ENCODE assay signal across 15 cellular contexts in genomic region chr9:36194326-36195000, GRCh38. TPM values are rescaled to one million over a fixed set of nuclear protein-coding genes. Genes with fewer than 3 reads are reported as not detected.
DNase-seq lines count a peak whose midpoint lies in the region; ATAC-seq, FAIRE-seq and TF ChIP-seq lines count a peak whose summit lies in the region.
"Had no signal": no experiment of that assay in that cellular context is flagged by ENCODE, and none has a peak within 500 bp of the region (broad histone marks: within the 10 kb centered on the region; RNA-seq: fewer than 3 reads in every experiment).

No MANE protein-coding gene starts in this region.

- H3K27me3 ChIP-seq in Caco-2 (replicated peaks; ENCODE audit: control insufficient read depth, insufficient read depth, low read length) = no peaks in the 10 kb centered on the region
- no peaks in the 10 kb centered on the region for H3K27me3 ChIP-seq in IMR-90 (ENCODE audit: control insufficient read depth, insufficient read depth, low read length)
- H3K27me3 ChIP-seq: esophagus squamous epithelium had no signal

- no peak overlapping the region for H3K56ac ChIP-seq in IMR-90 (ENCODE audit: extremely low read depth, insufficient read depth, low read length)

- DNase-seq in Caco-2 (no peak), IMR-90 (peak; percentile 25), GM19239 (ENCODE audit: insufficient read length, low spot score) (no peak)
- no peak for DNase-seq in central memory CD8-positive, alpha-beta T cell (ENCODE audit: low spot score in 2 of 2)
- no peak for DNase-seq in naive thymus-derived CD8-positive, alpha-beta T cell
- DNase-seq: amygdala, esophagus squamous epithelium, NCI-H1105 treated with DMSO at 0.1 percent for 48 hours, retina had no signal

- H3K36me3 Mint-ChIP-seq in Caco-2 (ENCODE audit: insufficient read depth, unreplicated experiment) = peaks cover 67% of the 10 kb centered on the region
- peaks cover 39% of the 10 kb centered on the region for H3K36me3 Mint-ChIP-seq in central memory CD8-positive, alpha-beta T cell (ENCODE audit: insufficient read depth)
- H3K36me3 Mint-ChIP-seq in naive thymus-derived CD8-positive, alpha-beta T cell = peaks cover 0 to 53% (median 5%) of the 10 kb centered on the region in 3 donors

- no peak overlapping the region for H3K14ac ChIP-seq in IMR-90 (replicated peaks; ENCODE audit: low read depth, low read length)

- POLR2A ChIA-PET in Caco-2 (lab: Charles Lee) = interaction anchor here (0.7 kb wide), 1 partner anchor 317 kb away, joined by 3 read pairs; no protein-coding TSS in a partner anchor
- POLR2A ChIA-PET in IMR-90 (lab: Charles Lee; ENCODE audit: unreplicated experiment) = no interaction called here
- POLR2A ChIA-PET in naive thymus-derived CD8-positive, alpha-beta T cell (lab: Charles Lee) = interaction anchor here (0.5 to 1.4 kb wide), 3 partner anchors 28 to 1180 kb away, joined by 3 read pairs; no protein-coding TSS in a partner anchor

- H2BK20ac ChIP-seq in IMR-90 (ENCODE audit: low read depth, low read length) = no peak overlapping the region

- 75% methylated on average over 2 of the region's 4 CpGs; no CpG with 5 or more reads in 1 of the 2 experiments for WGBS in IMR-90 (ENCODE audit: extremely low coverage in 2 of 2, insufficient read length in 1 of 2), 2 experiments

- H3K27ac Mint-ChIP-seq in Caco-2 (ENCODE audit: unreplicated experiment) = peak overlapping the region; percentile 73
- H3K27ac Mint-ChIP-seq in central memory CD8-positive, alpha-beta T cell (ENCODE audit: low read depth) = peak overlapping the region; percentile 58
- H3K27ac Mint-ChIP-seq in naive thymus-derived CD8-positive, alpha-beta T cell = peak overlapping the region in 9 of 10 donors; percentile 2 to 95 (median 53)

- in situ Hi-C loops in IMR-90 (cut with MboI; ENCODE audit: low sequenced_read_pairs) = no loop called here

- TF ChIP-seq CTCF in Caco-2 (IDR thresholded peaks at IDR 0.05; ENCODE audit: insufficient read depth in 1 of 2, low read depth in 1 of 2, low read length in 1 of 2, severe bottlenecking in 1 of 2, unreplicated experiment in 1 of 2) = no peak
- TF ChIP-seq CTCF in IMR-90 (conservative IDR thresholded peaks at IDR 0.05; ENCODE audit: low read depth, low read length) = no peak

- H3K23ac ChIP-seq in IMR-90 (ENCODE audit: low read depth, low read length) = peak overlapping the region; percentile 86; the same call in 1 of the 2 replicates

- no peak overlapping the region for H2BK120ac ChIP-seq in IMR-90 (ENCODE audit: low read depth, low read length)

- peaks cover 26% of the 10 kb centered on the region for H3K4me1 Mint-ChIP-seq in Caco-2 (ENCODE audit: low read depth, unreplicated experiment)
- H3K4me1 Mint-ChIP-seq in central memory CD8-positive, alpha-beta T cell = peaks cover 41% of the 10 kb centered on the region
- peaks cover 35 to 62% (median 54%) of the 10 kb centered on the region in 4 donors for H3K4me1 Mint-ChIP-seq in naive thymus-derived CD8-positive, alpha-beta T cell

- H2AK9ac ChIP-seq in IMR-90 (replicated peaks; ENCODE audit: low read depth, low read length, poor library complexity) = no peak overlapping the region

- H3K4ac ChIP-seq in IMR-90 (ENCODE audit: low read depth, low read length) = no peak overlapping the region

- peak overlapping the region; percentile 47 for H3K4me3 Mint-ChIP-seq in Caco-2 (ENCODE audit: unreplicated experiment)
- peak overlapping the region; percentile 89 for H3K4me3 Mint-ChIP-seq in central memory CD8-positive, alpha-beta T cell
- H3K4me3 Mint-ChIP-seq in naive thymus-derived CD8-positive, alpha-beta T cell = peak overlapping the region in 5 of 10 donors; percentile 20 to 52 (median 35)

- H2AK5ac ChIP-seq in IMR-90 (ENCODE audit: low read depth, low read length) = no peak overlapping the region

- TF ChIP-seq POLR2A in IMR-90 (IDR thresholded peaks at IDR 0.05; ENCODE audit: low read depth, low read length) = no peak

- intact Hi-C loops in Caco-2 (cut with micrococcal nuclease; ENCODE audit: unreplicated experiment) (no loop called here), IMR-90 (cut with micrococcal nuclease) (loop anchor here (5.0 kb wide), 2 partner anchors 92 to 133 kb away; no protein-coding TSS in a partner anchor)

- peaks cover 8 to 61% of the 10 kb centered on the region in 2 experiments; a peak in 3 of 4 replicates for H3K79me1 ChIP-seq in IMR-90 (ENCODE audit: low read depth in 1 of 2, low read length in 2 of 2)

- dilution Hi-C loops in IMR-90 (cut with HindIII; ENCODE audit: low sequenced_read_pairs, unreplicated experiment) = no loop called here

- no peaks in the 10 kb centered on the region for H3K27me3 Mint-ChIP-seq in Caco-2 (ENCODE audit: insufficient read depth, unreplicated experiment)
- no peaks in the 10 kb centered on the region for H3K27me3 Mint-ChIP-seq in central memory CD8-positive, alpha-beta T cell
- H3K27me3 Mint-ChIP-seq in naive thymus-derived CD8-positive, alpha-beta T cell = peaks cover 0 to 2% (median 0%) of the 10 kb centered on the region in 5 donors

- H3K9ac ChIP-seq in IMR-90 (ENCODE audit: low read depth, low read length) = no peak overlapping the region; the same call in 1 of the 2 replicates

- no peak for FAIRE-seq in GM19239 (lab: Jason Lieb, UNC)

- TF ChIP-seq RAD21 in IMR-90 (IDR thresholded peaks at IDR 0.05; ENCODE audit: low read length) = no peak

- peaks cover 12% of the 10 kb centered on the region for H3K9me1 ChIP-seq in IMR-90 (ENCODE audit: insufficient read depth, low read length)

- no peak overlapping the region for H2BK15ac ChIP-seq in IMR-90 (ENCODE audit: low read depth, low read length)

- H3K36me3 ChIP-seq in Caco-2 (ENCODE audit: control insufficient read depth, insufficient read depth, low read length) (no peaks in the 10 kb centered on the region; the same call in 1 of the 2 replicates), IMR-90 (ENCODE audit: control insufficient read depth, insufficient read depth, low read length) (peaks cover 13% of the 10 kb centered on the region)

- H3K4me1 ChIP-seq in Caco-2 (peaks cover 7% of the 10 kb centered on the region; the same call in 1 of the 2 replicates), IMR-90 (ENCODE audit: control insufficient read depth, insufficient read depth, low read length) (peaks cover 11% of the 10 kb centered on the region)

- BruUV-seq in Caco-2 (replicated peaks; lab: Mats Ljungman, UMichigan) = no TSS peak
- no TSS peak for BruUV-seq in IMR-90 (replicated peaks; lab: Mats Ljungman, UMichigan)

- H4K8ac ChIP-seq in IMR-90 (ENCODE audit: low read depth in 2 of 2, low read length in 2 of 2) = peak overlapping the region in 1 of 2 experiments; percentile 31; a peak in 1 of 4 replicates

- no peaks in the 10 kb centered on the region for H3K9me3 Mint-ChIP-seq in Caco-2 (ENCODE audit: unreplicated experiment)
- no peaks in the 10 kb centered on the region for H3K9me3 Mint-ChIP-seq in central memory CD8-positive, alpha-beta T cell
- no peaks in the 10 kb centered on the region for H3K9me3 Mint-ChIP-seq in naive thymus-derived CD8-positive, alpha-beta T cell

- H3K4me2 ChIP-seq in IMR-90 (ENCODE audit: low read depth, low read length) = peak overlapping the region; percentile 62

- no peak overlapping the region for H3K18ac ChIP-seq in IMR-90 (ENCODE audit: low read depth, low read length)

- H3K9me3 ChIP-seq in Caco-2 (no peaks in the 10 kb centered on the region), IMR-90 (ENCODE audit: control insufficient read depth, insufficient read depth, low read length) (no peaks in the 10 kb centered on the region)
- H3K9me3 ChIP-seq: esophagus squamous epithelium had no signal

- H3K27ac ChIP-seq in IMR-90 (ENCODE audit: insufficient read depth, low read length) = no peak overlapping the region
- H3K27ac ChIP-seq: HL-60 had no signal

- H4K20me1 ChIP-seq in IMR-90 (ENCODE audit: insufficient read depth, low read length) = peaks cover 59% of the 10 kb centered on the region

- peak overlapping the region; percentile 32 for H2BK5ac ChIP-seq in IMR-90 (ENCODE audit: low read depth, low read length, poor library complexity, severe bottlenecking)

- H2AFZ ChIP-seq in IMR-90 (replicated peaks; ENCODE audit: low read length, poor library complexity) = no peak overlapping the region

- CTCF ChIA-PET in Caco-2 (lab: Charles Lee) = no interaction called here
- CTCF ChIA-PET in IMR-90 (lab: Yijun Ruan, JAX) = interaction anchor here (0.6 kb wide), 1 partner anchor 75 kb away, joined by 3 read pairs; no protein-coding TSS in a partner anchor

- H3K4me3 ChIP-seq in Caco-2 (ENCODE audit: low read depth, low read length) = no peak overlapping the region
- H3K4me3 ChIP-seq in IMR-90 (ENCODE audit: insufficient read depth, low read depth, low read length) = no peak overlapping the region

- ATAC-seq in IMR-90 (ENCODE audit: low read depth) (no peak), GM21515 (IDR thresholded peaks at IDR 0.05; ENCODE audit: unreplicated experiment) (no peak), HG03159 (IDR thresholded peaks at IDR 0.05; ENCODE audit: unreplicated experiment) (no peak)
- ATAC-seq in central memory CD8-positive, alpha-beta T cell (replicated peaks; ENCODE audit: extremely low read depth, poor library complexity, severe bottlenecking) = no peak
- ATAC-seq in naive thymus-derived CD8-positive, alpha-beta T cell = no peak
- ATAC-seq: HCT116 had no signal

- no peak overlapping the region for H4K5ac ChIP-seq in IMR-90 (ENCODE audit: low read depth, low read length)

- H4K91ac ChIP-seq in IMR-90 (ENCODE audit: insufficient read depth, low read depth, low read length) = no peak overlapping the region

RNA-seq across cellular contexts. Expression of gene CLTA, which starts 3.7 kb away (rescaled TPM):
- total RNA-seq in Caco-2 (2022) (256 and 269 TPM in 2 replicates), IMR-90 (2012; rRNA removed) (133 and 208 TPM in 2 replicates)
- 246 and 280 TPM in 2 replicates for polyA plus RNA-seq in IMR-90 (2012; rRNA removed)
- polyA plus RNA-seq in IMR-90 (2012; cell fraction: cytosol; rRNA removed) = 218 and 493 TPM in 2 replicates
- polyA plus RNA-seq in IMR-90 (2012; cell fraction: nucleus; rRNA removed; ENCODE audit: low replicate concordance) = 63.6 and 110 TPM in 2 replicates
- 10 to 100 TPM; 56.7 to 59.0 TPM for total RNA-seq in naive thymus-derived CD8-positive, alpha-beta T cell
- polyA plus RNA-seq in naive thymus-derived CD8-positive, alpha-beta T cell = 10 to 100 TPM; 60.8 to 84.5 (median 71.0) TPM

RNA-seq across cellular contexts. Expression of gene CCIN, which starts 25.3 kb away (rescaled TPM):
- total RNA-seq in Caco-2 (2022) (not detected in 2 replicates), IMR-90 (2012; rRNA removed) (1.1 TPM in 2 replicates)
- 0.73 and 0.80 TPM in 2 replicates for polyA plus RNA-seq in IMR-90 (2012; rRNA removed)
- polyA plus RNA-seq in IMR-90 (2012; cell fraction: cytosol; rRNA removed) = 0.32 and 0.48 TPM in 2 replicates
- 0.58 and 0.65 TPM in 2 replicates for polyA plus RNA-seq in IMR-90 (2012; cell fraction: nucleus; rRNA removed; ENCODE audit: low replicate concordance)
- under 1 TPM in 1 of 2 experiments, not detected in 1; 0.19 TPM for total RNA-seq in naive thymus-derived CD8-positive, alpha-beta T cell
- under 1 TPM in 1 of 3 donors, not detected in 2; 0.09 TPM for polyA plus RNA-seq in naive thymus-derived CD8-positive, alpha-beta T cell
- total RNA-seq: G401, lower leg skin had no signal

RNA-seq across cellular contexts. Expression of gene GLIPR2, which starts 57.9 kb away (rescaled TPM):
- total RNA-seq in Caco-2 (2022) (1.6 and 1.9 TPM in 2 replicates), IMR-90 (2012; rRNA removed) (35.8 and 37.8 TPM in 2 replicates)
- polyA plus RNA-seq in IMR-90 (2012; rRNA removed) = 42.7 and 43.3 TPM in 2 replicates
- polyA plus RNA-seq in IMR-90 (2012; cell fraction: cytosol; rRNA removed) = 34.1 and 37.4 TPM in 2 replicates
- 14.4 and 29.4 TPM in 2 replicates for polyA plus RNA-seq in IMR-90 (2012; cell fraction: nucleus; rRNA removed; ENCODE audit: low replicate concordance)
- 1 to 10 TPM; 7.0 to 7.6 TPM for total RNA-seq in naive thymus-derived CD8-positive, alpha-beta T cell
- 10 to 100 TPM; 43.2 to 78.9 (median 55.3) TPM for polyA plus RNA-seq in naive thymus-derived CD8-positive, alpha-beta T cell
